ENCODE assay signal across 16 cellular contexts in the genomic region with DNA sequence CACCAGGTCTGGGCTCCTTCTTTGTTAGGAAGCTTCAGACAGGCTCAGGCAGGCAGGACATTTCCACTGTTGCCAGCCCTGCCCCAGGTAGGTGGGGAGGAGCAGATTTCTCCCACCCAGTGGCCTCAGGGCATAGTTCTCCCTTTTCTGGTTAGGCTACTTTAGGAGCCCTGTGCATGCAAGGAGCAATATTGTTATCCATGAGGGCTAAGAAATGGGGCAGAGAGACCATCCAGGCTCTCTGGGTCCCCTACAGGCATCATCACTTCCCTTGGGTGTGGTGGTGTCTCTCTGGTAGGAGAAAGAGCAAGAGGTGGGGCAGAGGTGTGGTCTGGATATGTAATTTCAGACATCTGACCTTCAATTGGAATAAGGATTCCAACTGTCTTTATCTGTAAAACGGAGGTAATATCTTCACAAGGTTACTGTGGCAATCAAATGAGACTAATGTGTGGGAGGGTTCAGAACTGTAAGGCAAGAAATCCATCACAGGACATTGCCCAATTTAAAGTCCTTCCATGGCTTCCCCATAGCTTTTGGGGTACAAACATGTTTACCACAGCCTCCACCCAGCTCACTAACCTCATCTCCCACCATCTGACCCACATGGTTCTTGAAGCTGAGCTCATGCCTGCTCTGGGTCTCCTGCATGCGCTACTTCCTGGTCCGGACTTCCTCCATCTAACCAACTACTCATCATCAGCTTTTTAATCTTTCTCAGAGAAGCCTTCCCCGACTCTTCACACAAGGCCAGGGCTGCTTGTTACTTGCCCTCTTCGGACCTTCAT. TPM values are rescaled to one million over a fixed set of nuclear protein-coding genes. Genes with fewer than 3 reads are reported as not detected.
A peak's percentile ranks its signal among the peaks of the same experiment; 100 is the strongest.
DNase-seq lines count a peak whose midpoint lies in the region; ATAC-seq and TF ChIP-seq lines count a peak whose summit lies in the region.
"Had no signal": no experiment of that assay in that cellular context is flagged by ENCODE, and none has a peak within 500 bp of the region (broad histone marks: within the 10 kb centered on the region; RNA-seq: fewer than 3 reads in every experiment).

No MANE protein-coding gene starts in this region.

- peaks cover 21% of the 10 kb centered on the region for H3K4me1 Mint-ChIP-seq in GM23338
- peaks cover 52% of the 10 kb centered on the region for H3K4me1 Mint-ChIP-seq in T-helper 1 cell treated with Interleukin-12 subunit alpha and Interleukin-12 subunit beta and Interleukin-4 antibody, amounts not matched to agents 30 μg/mL and 1 μg/mL, for 36 hours (ENCODE audit: low read depth)

- no peaks in the 10 kb centered on the region for H3K27me3 ChIP-seq in BLaER1 treated with 17β-estradiol and CSF1 and Interleukin-3, amounts not matched to agents 10 nM and 100 nM
- H3K27me3 ChIP-seq in GM23338 (ENCODE audit: insufficient read depth), result no peaks in the 10 kb centered on the region

- ATAC-seq in GM23338 (peak; percentile 54), left colon (peak; percentile 73), HG03175 (IDR thresholded peaks at IDR 0.05; ENCODE audit: unreplicated experiment) (no peak), HG02970 (IDR thresholded peaks at IDR 0.05; ENCODE audit: low FRiP score, unreplicated experiment) (no peak), GM21526 (IDR thresholded peaks at IDR 0.05; ENCODE audit: low FRiP score, unreplicated experiment) (no peak)

- H3K27ac Mint-ChIP-seq in GM23338, result no peak overlapping the region
- H3K27ac Mint-ChIP-seq in T-helper 1 cell treated with Interleukin-12 subunit alpha and Interleukin-12 subunit beta and Interleukin-4 antibody, amounts not matched to agents 30 μg/mL and 1 μg/mL, for 36 hours, result peak overlapping the region; percentile 67
- H3K27ac Mint-ChIP-seq: activated CD4-positive, alpha-beta T cell treated with anti-CD3 and anti-CD28 coated beads, Interleukin-2, amount 10 ng/mL, durations not matched to agents 7 days and 5 days; endodermal cell had no signal

- no peaks in the 10 kb centered on the region for H3K79me2 ChIP-seq in GM23338 (replicated peaks; ENCODE audit: insufficient read depth)

- no peaks in the 10 kb centered on the region; the same call in 1 of the 2 replicates for H3K9me2 ChIP-seq in GM23338 (ENCODE audit: insufficient read depth)

- peak overlapping the region in 8 of 11 experiments; percentile 59 to 86 (median 78); a peak in 17 of 22 replicates for H3K27ac ChIP-seq in BLaER1 treated with 17β-estradiol and CSF1 and Interleukin-3, amounts not matched to agents 10 nM and 100 nM
- H3K27ac ChIP-seq in GM23338 (ENCODE audit: low read depth), result no peak overlapping the region
- H3K27ac ChIP-seq: brain microvascular endothelial cell had no signal

- H3K9me3 Mint-ChIP-seq in GM23338, result no peaks in the 10 kb centered on the region
- H3K9me3 Mint-ChIP-seq in T-helper 1 cell treated with Interleukin-12 subunit alpha and Interleukin-12 subunit beta and Interleukin-4 antibody, amounts not matched to agents 30 μg/mL and 1 μg/mL, for 36 hours, result no peaks in the 10 kb centered on the region
- H3K9me3 Mint-ChIP-seq: activated CD4-positive, alpha-beta T cell treated with anti-CD3 and anti-CD28 coated beads, Interleukin-2, amount 10 ng/mL, durations not matched to agents 7 days and 5 days; endodermal cell had no signal

- no peaks in the 10 kb centered on the region for H3F3A ChIP-seq in GM23338 (replicated peaks; ENCODE audit: low read depth)

- peak overlapping the region in 7 of 11 experiments; percentile 36 to 74 (median 63); a peak in 12 of 22 replicates for H3K9ac ChIP-seq in BLaER1 treated with 17β-estradiol and CSF1 and Interleukin-3, amounts not matched to agents 10 nM and 100 nM

- no peaks in the 10 kb centered on the region for H3K36me3 Mint-ChIP-seq in GM23338 (ENCODE audit: low read depth)
- peaks cover 5% of the 10 kb centered on the region for H3K36me3 Mint-ChIP-seq in T-helper 1 cell treated with Interleukin-12 subunit alpha and Interleukin-12 subunit beta and Interleukin-4 antibody, amounts not matched to agents 30 μg/mL and 1 μg/mL, for 36 hours (ENCODE audit: low read depth)

- peaks cover 36 to 69% (median 67%) of the 10 kb centered on the region in 10 experiments for H3K4me1 ChIP-seq in BLaER1 treated with 17β-estradiol and CSF1 and Interleukin-3, amounts not matched to agents 10 nM and 100 nM
- H3K4me1 ChIP-seq in GM23338 (ENCODE audit: insufficient read depth), result peaks cover 4% of the 10 kb centered on the region; the same call in 1 of the 2 replicates

- H3K4me2 ChIP-seq in BLaER1 treated with 17β-estradiol and CSF1 and Interleukin-3, amounts not matched to agents 10 nM and 100 nM, result peak overlapping the region; percentile 69 to 97 (median 91)
- no peak overlapping the region for H3K4me2 ChIP-seq in GM23338

- H3K9me3 ChIP-seq in BLaER1 treated with 17β-estradiol and CSF1 and Interleukin-3, amounts not matched to agents 10 nM and 100 nM (replicated peaks in 1 of 11), result no peaks in the 10 kb centered on the region

- intact Hi-C loops in left colon (cut with DNase I, micrococcal nuclease), result no loop called here

- H3K4me3 ChIP-seq in BLaER1 treated with 17β-estradiol and CSF1 and Interleukin-3, amounts not matched to agents 10 nM and 100 nM, result peak overlapping the region in 3 of 10 experiments; percentile 4 to 37 (median 34); a peak in 1 of 20 replicates
- no peak overlapping the region for H3K4me3 ChIP-seq in GM23338

- DNase-seq in GM23338 (ENCODE audit: low spot score), result peak; percentile 32
- DNase-seq in left colon, result no peak
- DNase-seq in NK-92 treated with Interleukin-12 subunit alpha and Interleukin-12 subunit beta, amount 100 ng/mL, for 24 hours (lab: John Stamatoyannopoulos, UW), result no peak
- DNase-seq: activated CD4-positive, alpha-beta T cell treated with anti-CD3 and anti-CD28 coated beads, Interleukin-2, amount 10 ng/mL, durations not matched to agents 7 days and 5 days; activated effector memory CD4-positive, alpha-beta T cell treated with Interleukin-2 at 50 U/mL for 16 hours; brain microvascular endothelial cell; endodermal cell; NCI-H2171; stimulated activated CD4-positive, alpha-beta T cell treated with anti-CD3 and anti-CD28 coated beads, Interleukin-2, amount 100 ng/mL, for 48 hours had no signal

- no peaks in the 10 kb centered on the region for H4K20me1 ChIP-seq in BLaER1 treated with 17β-estradiol and CSF1 and Interleukin-3, amounts not matched to agents 10 nM and 100 nM
- no peaks in the 10 kb centered on the region for H4K20me1 ChIP-seq in GM23338 (replicated peaks; ENCODE audit: insufficient read depth)

- no peak overlapping the region for H2AFZ ChIP-seq in GM23338

- no peaks in the 10 kb centered on the region for H3K36me3 ChIP-seq in BLaER1 treated with 17β-estradiol and CSF1 and Interleukin-3, amounts not matched to agents 10 nM and 100 nM
- no peaks in the 10 kb centered on the region for H3K36me3 ChIP-seq in GM23338 (ENCODE audit: insufficient read depth)
- H3K36me3 ChIP-seq: brain microvascular endothelial cell had no signal

- H3K4me3 Mint-ChIP-seq in GM23338, result no peak overlapping the region; the same call in 2 of the 3 replicates
- H3K4me3 Mint-ChIP-seq in T-helper 1 cell treated with Interleukin-12 subunit alpha and Interleukin-12 subunit beta and Interleukin-4 antibody, amounts not matched to agents 30 μg/mL and 1 μg/mL, for 36 hours, result peak overlapping the region; percentile 55
- H3K4me3 Mint-ChIP-seq: activated CD4-positive, alpha-beta T cell treated with anti-CD3 and anti-CD28 coated beads, Interleukin-2, amount 10 ng/mL, durations not matched to agents 7 days and 5 days; endodermal cell had no signal

- TF ChIP-seq CTCF in GM23338 (conservative IDR thresholded peaks at IDR 0.05; ENCODE audit: low read depth in 2 of 2), result peak in 1 of 2 experiments; percentile 34; a peak in 3 of 4 replicates

- H3K27me3 Mint-ChIP-seq in GM23338 (ENCODE audit: insufficient read depth, low read depth, poor library complexity), result peaks cover 6% of the 10 kb centered on the region
- no peaks in the 10 kb centered on the region for H3K27me3 Mint-ChIP-seq in T-helper 1 cell treated with Interleukin-12 subunit alpha and Interleukin-12 subunit beta and Interleukin-4 antibody, amounts not matched to agents 30 μg/mL and 1 μg/mL, for 36 hours (ENCODE audit: low read depth)

TF ChIP-seq in GM23338, 12 proteins besides CTCF, POLR2A, EP300 and RAD21:
- TF ChIP-seq CREB1 (CRISPR knock-in tag; IDR thresholded peaks at IDR 0.05; ENCODE audit: low read depth) (no peak), JUNB (IDR thresholded peaks at IDR 0.05; ENCODE audit: unreplicated experiment) (no peak), ZNF114 (CRISPR knock-in tag; IDR thresholded peaks at IDR 0.05) (no peak), ZNF331 (CRISPR knock-in tag; IDR thresholded peaks at IDR 0.05; ENCODE audit: low read depth) (no peak), NANOG (IDR thresholded peaks at IDR 0.05; ENCODE audit: borderline replicate concordance) (no peak)
- TF ChIP-seq, protein P1, sequence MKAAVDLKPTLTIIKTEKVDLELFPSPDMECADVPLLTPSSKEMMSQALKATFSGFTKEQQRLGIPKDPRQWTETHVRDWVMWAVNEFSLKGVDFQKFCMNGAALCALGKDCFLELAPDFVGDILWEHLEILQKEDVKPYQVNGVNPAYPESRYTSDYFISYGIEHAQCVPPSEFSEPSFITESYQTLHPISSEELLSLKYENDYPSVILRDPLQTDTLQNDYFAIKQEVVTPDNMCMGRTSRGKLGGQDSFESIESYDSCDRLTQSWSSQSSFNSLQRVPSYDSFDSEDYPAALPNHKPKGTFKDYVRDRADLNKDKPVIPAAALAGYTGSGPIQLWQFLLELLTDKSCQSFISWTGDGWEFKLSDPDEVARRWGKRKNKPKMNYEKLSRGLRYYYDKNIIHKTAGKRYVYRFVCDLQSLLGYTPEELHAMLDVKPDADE (IDR thresholded peaks at IDR 0.05), result no peak

RNA-seq across cellular contexts. Expression of gene PCAT6, which starts 26.1 kb away (rescaled TPM):
- 7.2 TPM in 1 of 2 replicates, not detected in the other for total RNA-seq in GM23338 (2014; rRNA removed; shearing (Covaris generic))
- polyA plus RNA-seq in GM23338 (2016; fragmentation: Nextera tagmentation; extraction: Ambion mirVana), result 28.1 and 28.7 TPM in 2 replicates
- total RNA-seq in left colon, result 1 to 10 TPM; 1.2 to 1.4 TPM
- total RNA-seq: G401, kidney epithelial cell had no signal

RNA-seq across cellular contexts. Expression of gene KDM5B, which starts 28.6 kb away (rescaled TPM):
- 186 and 202 TPM in 2 replicates for total RNA-seq in GM23338 (2014; rRNA removed; shearing (Covaris generic))
- 150 and 175 TPM in 2 replicates for polyA plus RNA-seq in GM23338 (2016; fragmentation: Nextera tagmentation; extraction: Ambion mirVana)
- total RNA-seq in left colon, result 10 to 100 TPM; 63.1 to 65.5 TPM

RNA-seq across cellular contexts. Expression of gene RABIF, which starts 52.1 kb away (rescaled TPM):
- total RNA-seq in GM23338 (2014; rRNA removed; shearing (Covaris generic)), result 4.0 and 4.9 TPM in 2 replicates
- 6.9 and 7.6 TPM in 2 replicates for polyA plus RNA-seq in GM23338 (2016; fragmentation: Nextera tagmentation; extraction: Ambion mirVana)
- 10 to 100 TPM; 12.0 to 14.3 TPM for total RNA-seq in left colon

Comparison
In these comparisons a context has a peak if more than half of its experiments do, and no peak if none do; other contexts are left out.
1. ATAC-seq: peak in GM23338 (single experiment) and left colon (single experiment); none in HG03175 (single experiment), HG02970 (single experiment) and GM21526 (single experiment).